Comparison of ENCODE assay signal across 15 cellular contexts in genomic region chr15:92668086-92668485, GRCh38.
"Had no signal": no experiment of that assay in that cellular context is flagged by ENCODE, and none has a peak within 500 bp of the region (broad histone marks: within the 10 kb centered on the region; RNA-seq: fewer than 3 reads in every experiment).

No MANE protein-coding gene starts in this region.

- H3K27ac Mint-ChIP-seq: activated CD4-positive, alpha-beta T cell treated with anti-CD3 and anti-CD28 coated beads, Interleukin-2, amount 10 ng/mL, durations not matched to agents 7 days and 5 days; activated naive CD4-positive, alpha-beta T cell treated with anti-CD3 and anti-CD28 coated beads for 36 hours; activated T-helper 2 cell treated with anti-CD3 and anti-CD28 coated beads, Interferon-gamma antibody, Interleukin-2, Interleukin-4, amounts not matched to agents 10 μg/mL and 5 μg/mL and 100 μg/mL, durations not matched to agents 14 hours and 24 hours and 36 hours; naive thymus-derived CD4-positive, alpha-beta T cell; stimulated activated naive CD8-positive, alpha-beta T cell treated with anti-CD3 and anti-CD28 coated beads, Interleukin-15, Interleukin-2, amounts not matched to agents 100 ng/mL and 50 ng/mL, for 24 hours had no signal

- H3K27ac ChIP-seq: suprapubic skin had no signal

- H3K9me3 ChIP-seq: suprapubic skin had no signal

- FAIRE-seq: astrocyte, keratinocyte had no signal

- H3K27me3 ChIP-seq: cardiac muscle cell, hepatocyte, suprapubic skin had no signal

- H3K9me3 Mint-ChIP-seq: activated CD4-positive, alpha-beta T cell treated with anti-CD3 and anti-CD28 coated beads, Interleukin-2, amount 10 ng/mL, durations not matched to agents 7 days and 5 days; activated naive CD4-positive, alpha-beta T cell treated with anti-CD3 and anti-CD28 coated beads for 36 hours; activated T-helper 2 cell treated with anti-CD3 and anti-CD28 coated beads, Interferon-gamma antibody, Interleukin-2, Interleukin-4, amounts not matched to agents 10 μg/mL and 5 μg/mL and 100 μg/mL, durations not matched to agents 14 hours and 24 hours and 36 hours; naive thymus-derived CD4-positive, alpha-beta T cell; stimulated activated naive CD8-positive, alpha-beta T cell treated with anti-CD3 and anti-CD28 coated beads, Interleukin-15, Interleukin-2, amounts not matched to agents 100 ng/mL and 50 ng/mL, for 24 hours had no signal

- H3K4me3 Mint-ChIP-seq: activated CD4-positive, alpha-beta T cell treated with anti-CD3 and anti-CD28 coated beads, Interleukin-2, amount 10 ng/mL, durations not matched to agents 7 days and 5 days; activated naive CD4-positive, alpha-beta T cell treated with anti-CD3 and anti-CD28 coated beads for 36 hours; naive thymus-derived CD4-positive, alpha-beta T cell; stimulated activated naive CD8-positive, alpha-beta T cell treated with anti-CD3 and anti-CD28 coated beads, Interleukin-15, Interleukin-2, amounts not matched to agents 100 ng/mL and 50 ng/mL, for 24 hours had no signal

- H3K36me3 Mint-ChIP-seq: naive thymus-derived CD4-positive, alpha-beta T cell had no signal

- H3K4me1 Mint-ChIP-seq: activated CD4-positive, alpha-beta T cell treated with anti-CD3 and anti-CD28 coated beads, Interleukin-2, amount 10 ng/mL, durations not matched to agents 7 days and 5 days had no signal

- ATAC-seq: naive thymus-derived CD4-positive, alpha-beta T cell had no signal

- DNase-seq: activated CD4-positive, alpha-beta T cell treated with anti-CD3 and anti-CD28 coated beads, Interleukin-2, amount 10 ng/mL, durations not matched to agents 7 days and 5 days; activated CD4-positive, CD25-positive, alpha-beta regulatory T cell; activated naive CD4-positive, alpha-beta T cell treated with anti-CD3 and anti-CD28 coated beads for 36 hours; activated T-cell treated with anti-CD3 and anti-CD28 coated beads for 4 hours; naive thymus-derived CD4-positive, alpha-beta T cell; nucleus accumbens; T-helper 2 cell had no signal

- H3K36me3 ChIP-seq: cardiac muscle cell, suprapubic skin had no signal

- H3K4me3 ChIP-seq: cardiac muscle cell, hepatocyte, smooth muscle cell, suprapubic skin had no signal
